In the genomic region with DNA sequence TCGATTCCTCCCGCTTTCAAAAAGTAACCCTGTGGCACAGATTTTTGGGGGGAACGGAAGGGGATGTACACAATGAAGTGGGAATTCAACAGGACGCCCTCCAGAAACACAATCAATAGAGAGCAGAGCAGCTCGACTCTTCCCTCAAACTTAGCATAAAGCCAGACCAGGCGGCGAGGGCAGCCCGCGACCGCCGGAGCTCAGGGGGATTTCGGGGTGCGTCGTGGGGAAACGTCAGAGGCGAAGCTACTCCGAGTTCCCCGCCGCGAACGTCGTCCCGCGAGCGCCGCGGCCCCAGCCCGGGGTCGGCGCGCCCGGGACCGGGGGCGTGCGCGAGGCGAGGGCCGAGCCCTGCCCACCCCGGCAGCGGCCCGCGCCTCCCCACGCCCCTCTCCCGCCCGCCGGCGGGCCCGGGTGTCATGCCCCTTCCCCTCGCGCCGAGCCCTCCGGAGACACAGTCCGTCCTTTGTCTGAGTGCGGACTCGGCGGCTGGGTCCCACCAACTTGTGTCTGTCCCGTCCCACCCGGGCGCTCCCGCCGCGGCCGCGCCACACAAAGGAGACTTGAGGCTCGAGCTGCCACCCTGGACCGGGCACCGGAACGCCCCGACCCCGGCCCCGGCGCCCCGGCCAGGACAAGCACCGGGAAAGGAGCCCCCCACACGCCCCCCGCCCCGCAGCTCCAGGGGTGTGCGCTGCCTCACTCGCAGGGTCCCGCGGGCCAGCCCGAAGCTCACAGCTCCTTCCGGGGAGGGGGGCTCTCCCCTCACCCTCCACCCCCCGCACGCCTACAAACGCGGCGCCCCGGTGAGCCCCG, we compare ENCODE assay signal across 8 cellular contexts. TPM values are rescaled to one million over a fixed set of nuclear protein-coding genes. Genes with fewer than 3 reads are reported as not detected.
DNase-seq lines count a peak whose midpoint lies in the region; ATAC-seq, FAIRE-seq and TF ChIP-seq lines count a peak whose summit lies in the region.

No MANE protein-coding gene starts in this region.

- H2AFZ ChIP-seq in endothelial cell of umbilical vein (ENCODE audit: low read depth, low read length), result peak overlapping the region; percentile 85

- no TSS peak for BruUV-seq in endothelial cell of umbilical vein (replicated peaks; lab: Mats Ljungman, UMichigan)

- H3K9ac ChIP-seq in endothelial cell of umbilical vein (replicated peaks; ENCODE audit: extremely low read depth, insufficient read depth, low read length), result peak overlapping the region; percentile 92

- CTCF ChIA-PET in endothelial cell of umbilical vein (lab: Charles Lee), result interaction anchor here (1.1 to 1.5 kb wide), 7 partner anchors 10 to 58 kb away, joined by 3 to 11 read pairs (median 4); no protein-coding TSS in a partner anchor

- H3K4me2 ChIP-seq in endothelial cell of umbilical vein (ENCODE audit: insufficient read depth, low read length), result peak overlapping the region; percentile 99

- peaks cover 6% of the 10 kb centered on the region for H4K20me1 ChIP-seq in endothelial cell of umbilical vein (replicated peaks; ENCODE audit: control insufficient read depth, extremely low read depth, insufficient read depth, low read length)

- H3K9me1 ChIP-seq in endothelial cell of umbilical vein (replicated peaks; ENCODE audit: control insufficient read depth, extremely low read depth, insufficient read depth, low read length), result no peaks in the 10 kb centered on the region

- no peaks in the 10 kb centered on the region for H3K27me3 ChIP-seq in HAP-1 (ENCODE audit: low read depth)
- H3K27me3 ChIP-seq in endothelial cell of umbilical vein (ENCODE audit: control insufficient read depth in 2 of 2, insufficient read depth in 2 of 2, low read length in 2 of 2), result no peaks in the 10 kb centered on the region

- TF ChIP-seq POLR2A in GM12891 (IDR thresholded peaks at IDR 0.05; ENCODE audit: low read depth, low read length), result peak; percentile 56; the same call in 1 of the 2 replicates
- no peak for TF ChIP-seq POLR2A in endothelial cell of umbilical vein (IDR thresholded peaks at IDR 0.05; ENCODE audit: low read depth, low read length)

- H3K4me3 ChIP-seq in HAP-1, result peak overlapping the region; percentile 68
- peak overlapping the region; percentile 95 to 97 (median 96) for H3K4me3 ChIP-seq in endothelial cell of umbilical vein (replicated peaks in 1 of 3; ENCODE audit: insufficient read depth in 1 of 3, low read depth in 1 of 3, low read length in 3 of 3)
- H3K4me3 ChIP-seq in mucosa of descending colon, result peak overlapping the region; percentile 93

- in situ Hi-C loops in HAP-1 (cut with MboI; ENCODE audit: low sequenced_read_pairs), result no loop called here

- H3K36me3 ChIP-seq in HAP-1 (replicated peaks) (no peaks in the 10 kb centered on the region), endothelial cell of umbilical vein (ENCODE audit: control insufficient read depth in 2 of 2, extremely low read depth in 1 of 2, insufficient read depth in 2 of 2, low read length in 2 of 2) (no peaks in the 10 kb centered on the region), mucosa of descending colon (ENCODE audit: low read depth) (no peaks in the 10 kb centered on the region)

- FAIRE-seq in GM12891 (lab: Jason Lieb, UNC) (peak; percentile 61), endothelial cell of umbilical vein (lab: Jason Lieb, UNC) (no peak)

- TF ChIP-seq CTCF in endothelial cell of umbilical vein (IDR thresholded peaks at IDR 0.05; ENCODE audit: extremely low read depth in 1 of 2, insufficient read depth in 1 of 2, low read depth in 1 of 2, low read length in 2 of 2) (no peak), mucosa of descending colon (IDR thresholded peaks at IDR 0.05) (no peak)

- intact Hi-C loops in endothelial cell of umbilical vein (cut with micrococcal nuclease), result loop anchor here (1.0 to 10.0 kb wide), 12 partner anchors 37 to 309 kb away; a partner anchor contains a TSS
- intact Hi-C loops in mucosa of descending colon (cut with DNase I, micrococcal nuclease), result no loop called here

- peak; percentile 29 for DNase-seq in GM12891 (ENCODE audit: insufficient read length, low spot score)
- DNase-seq in HAP-1 (ENCODE audit: low spot score in 2 of 2), result peak in 1 of 2 experiments; percentile 61
- peak; percentile 71 for DNase-seq in NAMALWA (ENCODE audit: low spot score)
- DNase-seq in activated CD8-positive, alpha-beta memory T cell treated with anti-CD3 and anti-CD28 coated beads for 48 hours (ENCODE audit: low read depth in 2 of 3, low spot score in 2 of 3), result peak; percentile 23 to 40 (median 26)
- peak; percentile 13 for DNase-seq in endothelial cell of umbilical vein (ENCODE audit: low read depth, low spot score)
- peak; percentile 50 to 76 (median 58) for DNase-seq in mucosa of descending colon
- peak; percentile 24 to 40 for DNase-seq in stimulated activated CD8-positive, alpha-beta memory T cell treated with anti-CD3 and anti-CD28 coated beads, Interleukin-4, amount 100 ng/mL, for 1 hour (ENCODE audit: low read depth in 2 of 2, low spot score in 1 of 2)
- no peak for DNase-seq in OCI-M2 (lab: John Stamatoyannopoulos, UW; ENCODE audit: unreplicated experiment)

- H3K27ac ChIP-seq in endothelial cell of umbilical vein (ENCODE audit: insufficient read depth, low read depth, low read length), result peak overlapping the region; percentile 55

- H3K9me3 ChIP-seq in HAP-1, result no peaks in the 10 kb centered on the region
- H3K9me3 ChIP-seq in endothelial cell of umbilical vein (replicated peaks; ENCODE audit: control insufficient read depth, insufficient read depth, low read length), result no peaks in the 10 kb centered on the region
- no peaks in the 10 kb centered on the region for H3K9me3 ChIP-seq in mucosa of descending colon

- POLR2A ChIA-PET in endothelial cell of umbilical vein (lab: Charles Lee), result no interaction called here

- H3K4me1 ChIP-seq in HAP-1, result peaks cover 18% of the 10 kb centered on the region
- H3K4me1 ChIP-seq in endothelial cell of umbilical vein (ENCODE audit: control insufficient read depth, extremely low read depth, insufficient read depth, low read length), result peaks cover 9% of the 10 kb centered on the region
- no peaks in the 10 kb centered on the region for H3K4me1 ChIP-seq in mucosa of descending colon (ENCODE audit: low read depth)

- peaks cover 55% of the 10 kb centered on the region for H3K79me2 ChIP-seq in endothelial cell of umbilical vein (ENCODE audit: control insufficient read depth, insufficient read depth, low read length)

- ATAC-seq in mucosa of descending colon, result peak; percentile 4

- dilution Hi-C loops in endothelial cell of umbilical vein (cut with MboI; ENCODE audit: extremely low pct_ligation_motif_present, low sequenced_read_pairs), result no loop called here

TF ChIP-seq in GM12891, 5 proteins besides CTCF, POLR2A, EP300 and RAD21:
- TF ChIP-seq TAF1 (IDR thresholded peaks at IDR 0.05; ENCODE audit: low read depth, low read length) (0 out of 2 replicates have a peak, but pooled peaks have one; percentile 16), PAX5 (IDR thresholded peaks at IDR 0.05; ENCODE audit: insufficient read depth, low read length, severe bottlenecking) (no peak), SPI1 (IDR thresholded peaks at IDR 0.05; ENCODE audit: low read depth, low read length) (no peak), POLR2AphosphoS5 (IDR thresholded peaks at IDR 0.05; ENCODE audit: low read depth, low read length) (peak; percentile 34; the same call in 1 of the 2 replicates), POU2F2 (IDR thresholded peaks at IDR 0.05; ENCODE audit: low read depth, low read length) (no peak)

TF ChIP-seq in endothelial cell of umbilical vein, 7 proteins besides CTCF, POLR2A, EP300 and RAD21:
- TF ChIP-seq POLR2AphosphoS5 (IDR thresholded peaks at IDR 0.05; ENCODE audit: insufficient read depth, low read depth, low read length) (no peak), EZH2 (IDR thresholded peaks at IDR 0.05; ENCODE audit: borderline replicate concordance, low read depth, low read length, severe bottlenecking) (no peak), MYC (IDR thresholded peaks at IDR 0.05; ENCODE audit: low read depth, low read length) (no peak), JUN (IDR thresholded peaks at IDR 0.05; ENCODE audit: borderline replicate concordance, insufficient read depth, insufficient read length, low read depth) (no peak), GATA2 (IDR thresholded peaks at IDR 0.05; ENCODE audit: insufficient read depth, insufficient read length, low read depth, low read length) (no peak), FOS (IDR thresholded peaks at IDR 0.05; ENCODE audit: borderline replicate concordance, insufficient read depth, low read length) (no peak)
- TF ChIP-seq, protein P1, sequence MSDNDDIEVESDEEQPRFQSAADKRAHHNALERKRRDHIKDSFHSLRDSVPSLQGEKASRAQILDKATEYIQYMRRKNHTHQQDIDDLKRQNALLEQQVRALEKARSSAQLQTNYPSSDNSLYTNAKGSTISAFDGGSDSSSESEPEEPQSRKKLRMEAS (IDR thresholded peaks at IDR 0.05; ENCODE audit: insufficient read depth, insufficient read length), result no peak

RNA-seq across cellular contexts. Expression of a gene that starts 0.7 kb away (rescaled TPM):
- polyA plus RNA-seq in GM12891 (2012; ENCODE audit: low read depth, missing spikeins), result 31.3 TPM
- total RNA-seq in endothelial cell of umbilical vein, result 29.5 and 33.4 TPM in 2 replicates
- polyA plus RNA-seq in endothelial cell of umbilical vein, result 15.2 and 16.9 TPM in 2 replicates
- polyA plus RNA-seq in endothelial cell of umbilical vein (2011; cell fraction: cytosol; rRNA removed), result 23.1 and 23.9 TPM in 2 replicates
- 105 and 150 TPM in 2 replicates for polyA plus RNA-seq in endothelial cell of umbilical vein (2011; cell fraction: nucleus; rRNA removed)
- polyA plus RNA-seq in endothelial cell of umbilical vein (2012), result 12.6 and 23.5 TPM in 2 replicates
- 21.5 and 22.3 TPM in 2 replicates for polyA minus RNA-seq in endothelial cell of umbilical vein
- 26.5 TPM for polyA minus RNA-seq in endothelial cell of umbilical vein (2011; cell fraction: cytosol; rRNA and poly(A)+ RNA removed)
- 27.1 and 39.0 TPM in 2 replicates for polyA minus RNA-seq in endothelial cell of umbilical vein (2011; cell fraction: nucleus; rRNA and poly(A)+ RNA removed)
- 10 to 100 TPM in 2 of 3 donors, 1 to 10 TPM in 1; 4.7 to 18.1 (median 10.5) TPM for total RNA-seq in mucosa of descending colon
